ENCODE assay signal across 23 cellular contexts in genomic region chr16:5510819-5511370, GRCh38.
DNase-seq lines count a peak whose midpoint lies in the region; ATAC-seq, FAIRE-seq and TF ChIP-seq lines count a peak whose summit lies in the region.
"Had no signal": no experiment of that assay in that cellular context is flagged by ENCODE, and none has a peak within 500 bp of the region (broad histone marks: within the 10 kb centered on the region; RNA-seq: fewer than 3 reads in every experiment).

No MANE protein-coding gene starts in this region.

- no peak for FAIRE-seq in K562 (lab: Jason Lieb, UNC)
- FAIRE-seq: A204.1, GM12892, GM18507, H54, HTR-8/SVneo had no signal

- DNase-seq in DMS79 treated with DMSO at 0.1 percent for 48 hours (lab: John Stamatoyannopoulos, UW) (peak; percentile 30), M059J (ENCODE audit: low read depth) (peak; percentile 7), K562 (ENCODE audit: extremely low read depth in 1 of 4, low spot score in 3 of 4) (no peak), neural progenitor cell (ENCODE audit: low spot score) (peak; percentile 81), NCI-H1105 treated with DMSO at 0.1 percent for 48 hours (lab: John Stamatoyannopoulos, UW) (no peak)
- DNase-seq: Calu3; CD4-positive, alpha-beta T cell; MV-4-11; NCI-H1417; NCI-H187; NCI-H2107; NCI-H510A; NCI-H748 treated with DMSO at 0.1 percent for 48 hours; NK-92 treated with Interleukin-12 subunit alpha and Interleukin-12 subunit beta, amount 100 ng/mL, for 24 hours; SHP77 treated with DMSO at 0.1 percent for 48 hours had no signal

- H3K4me2 ChIP-seq in K562 (ENCODE audit: insufficient read depth, low read length) (no peak overlapping the region), neural progenitor cell (peak overlapping the region; percentile 33)

- H3K27me3 ChIP-seq in K562 (ENCODE audit: control insufficient read depth in 2 of 2, insufficient read depth in 2 of 2, low read length in 2 of 2) (peaks cover 0 to 10% of the 10 kb centered on the region in 2 experiments; a peak in 2 of 5 replicates), neural progenitor cell (no peaks in the 10 kb centered on the region)

- H2AFZ ChIP-seq in K562 (ENCODE audit: low read depth, low read length) (no peak overlapping the region), neural progenitor cell (replicated peaks) (no peak overlapping the region)

- H3K27ac ChIP-seq in K562 (ENCODE audit: extremely low read depth, low read depth, low read length) (no peak overlapping the region), neural progenitor cell (peak overlapping the region; percentile 78)

- peaks cover 28% of the 10 kb centered on the region for H3F3A ChIP-seq in neural progenitor cell (ENCODE audit: low read depth)

- ATAC-seq in K562 (no peak), GM21717 (IDR thresholded peaks at IDR 0.05; ENCODE audit: unreplicated experiment) (no peak), HG03520 (IDR thresholded peaks at IDR 0.05; ENCODE audit: unreplicated experiment) (no peak)
- ATAC-seq: SK-N-SH treated with all-trans-retinoic acid at 6 μM for 48 hours had no signal

- no peaks in the 10 kb centered on the region; a peak in 1 of 5 replicates for H3K4me1 ChIP-seq in K562 (replicated peaks in 1 of 2; ENCODE audit: control insufficient read depth in 2 of 2, insufficient read depth in 2 of 2, low read length in 2 of 2)
- peaks cover 40% of the 10 kb centered on the region for H3K4me1 ChIP-seq in neural progenitor cell

- H3K36me3 ChIP-seq in K562 (ENCODE audit: control insufficient read depth, insufficient read depth, low read length), result no peaks in the 10 kb centered on the region
- H3K36me3 ChIP-seq in neural progenitor cell, result no peaks in the 10 kb centered on the region

- no peaks in the 10 kb centered on the region for H3K9me3 Mint-ChIP-seq in neural progenitor cell

- H3K27ac Mint-ChIP-seq in neural progenitor cell, result peak overlapping the region; percentile 90
- H3K27ac Mint-ChIP-seq: CD4-positive, alpha-beta T cell had no signal

- H3K9ac ChIP-seq in K562 (ENCODE audit: insufficient read depth in 1 of 2, low read depth in 2 of 2, low read length in 2 of 2) (no peak overlapping the region), neural progenitor cell (no peak overlapping the region)

- no peak overlapping the region for H3K4me3 Mint-ChIP-seq in neural progenitor cell
- H3K4me3 Mint-ChIP-seq: CD4-positive, alpha-beta T cell had no signal

- H3K4me1 Mint-ChIP-seq in neural progenitor cell, result peaks cover 37% of the 10 kb centered on the region

- H3K9me1 ChIP-seq in K562 (ENCODE audit: control insufficient read depth, insufficient read depth, low read length), result no peaks in the 10 kb centered on the region

- TF ChIP-seq CTCF in K562 (IDR thresholded peaks at IDR 0.05 in 2 of 3, conservative IDR thresholded peaks at IDR 0.05 in 1 of 3; ENCODE audit: insufficient read depth in 2 of 3, low read depth in 1 of 3, low read length in 3 of 3) (no peak), neural progenitor cell (IDR thresholded peaks at IDR 0.05) (no peak)

- no peaks in the 10 kb centered on the region for H3K36me3 Mint-ChIP-seq in neural progenitor cell

- intact Hi-C loops in K562 (cut with micrococcal nuclease), result no loop called here

- CTCF ChIA-PET in K562 (lab: Yijun Ruan, JAX; ENCODE audit: low intra/inter-chr PET ratio), result no interaction called here

- H3K9me3 ChIP-seq in K562 (replicated peaks; ENCODE audit: control insufficient read depth, insufficient read depth, low read depth, low read length), result no peaks in the 10 kb centered on the region
- no peaks in the 10 kb centered on the region for H3K9me3 ChIP-seq in neural progenitor cell (ENCODE audit: low read depth)

- no peak overlapping the region for H3K4me3 ChIP-seq in K562
- H3K4me3 ChIP-seq in neural progenitor cell, result no peak overlapping the region

- peaks cover 9% of the 10 kb centered on the region for H3K27me3 Mint-ChIP-seq in neural progenitor cell (ENCODE audit: insufficient read depth, low read depth)

- no peaks in the 10 kb centered on the region for H4K20me1 ChIP-seq in K562 (replicated peaks; ENCODE audit: control insufficient read depth, insufficient read depth, low read length)
- no peaks in the 10 kb centered on the region for H4K20me1 ChIP-seq in neural progenitor cell (ENCODE audit: low read depth)

- in situ Hi-C loops in K562 (cut with MboI), result no loop called here

- BruUV-seq in K562 (replicated peaks; lab: Mats Ljungman, UMichigan), result no TSS peak

- no peak for TF ChIP-seq EP300 in K562 (IDR thresholded peaks at IDR 0.05; ENCODE audit: low read length)

- H3K79me2 ChIP-seq in K562 (ENCODE audit: control insufficient read depth, insufficient read depth, low read length) (no peaks in the 10 kb centered on the region), neural progenitor cell (ENCODE audit: low read depth) (no peaks in the 10 kb centered on the region)

- 3% methylated on average over 5 of the region's 5 CpGs for WGBS in K562 (ENCODE audit: insufficient coverage, low coverage, missing lambda C conversion rate)

- TF ChIP-seq RAD21 in K562 (CRISPR knock-in tag; conservative IDR thresholded peaks at IDR 0.05 in 1 of 2, IDR thresholded peaks at IDR 0.05 in 1 of 2), result no peak

- TF ChIP-seq POLR2A in K562 (conservative IDR thresholded peaks at IDR 0.05), result no peak

- POLR2A ChIA-PET in K562 (lab: Yijun Ruan, JAX), result no interaction called here

TF ChIP-seq in K562, 482 proteins besides CTCF, POLR2A, EP300 and RAD21:
- TF ChIP-seq ATF3 (IDR thresholded peaks at IDR 0.05) (0 out of 2 replicates have a peak, but pooled peaks have one; percentile 30), ATF3 (CRISPR knock-in tag; conservative IDR thresholded peaks at IDR 0.05) (no peak), KHSRP (IDR thresholded peaks at IDR 0.05) (no peak), CEBPG (CRISPR knock-in tag; IDR thresholded peaks at IDR 0.05) (no peak), CEBPG (tag; conservative IDR thresholded peaks at IDR 0.05 in 1 of 2, IDR thresholded peaks at IDR 0.05 in 1 of 2) (peak in 1 of 2 experiments; percentile 20; a peak in 1 of 4 replicates)

Comparison
In these comparisons a context has a peak if more than half of its experiments do, and no peak if none do; other contexts are left out.
1. DNase-seq: peak in DMS79 treated with DMSO at 0.1 percent for 48 hours (single experiment), M059J (single experiment) and neural progenitor cell (single experiment); none in K562 (0 of 4) and NCI-H1105 treated with DMSO at 0.1 percent for 48 hours (single experiment).